Comparison of ENCODE assay signal across 28 cellular contexts in genomic region chr2:71575966-71576365, GRCh38.
DNase-seq lines count a peak whose midpoint lies in the region; ATAC-seq, FAIRE-seq and TF ChIP-seq lines count a peak whose summit lies in the region.
"Had no signal": no experiment of that assay in that cellular context is flagged by ENCODE, and none has a peak within 500 bp of the region (broad histone marks: within the 10 kb centered on the region; RNA-seq: fewer than 3 reads in every experiment).

No MANE protein-coding gene starts in this region.

- H3K27me3 ChIP-seq in gastroesophageal sphincter = no peaks in the 10 kb centered on the region
- H3K27me3 ChIP-seq: heart left ventricle, SJCRH30, suprapubic skin, upper lobe of right lung had no signal

- no peak for TF ChIP-seq CTCF in gastroesophageal sphincter (IDR thresholded peaks at IDR 0.05)

- no peak for TF ChIP-seq EP300 in gastroesophageal sphincter (IDR thresholded peaks at IDR 0.05)

- DNase-seq in Ammon's horn (ENCODE audit: low spot score) (peak; percentile 88), nucleus accumbens (lab: John Stamatoyannopoulos, UW) (peak in 54 of 56 donors; percentile 4 to 88 (median 63)), RKO (ENCODE audit: low spot score) (no peak), GM19239 (ENCODE audit: insufficient read length, low spot score) (no peak), retina (no peak)
- DNase-seq: activated CD4-positive, alpha-beta T cell treated with anti-CD3 and anti-CD28 coated beads for 48 hours; activated effector memory CD4-positive, alpha-beta T cell treated with Interleukin-2 at 50 U/mL for 16 hours; aorta; DMS79; GDM1; KBM-7; naive thymus-derived CD4-positive, alpha-beta T cell; NCI-H1436; NCI-H226; NCI-H526 treated with DMSO at 0.1 percent for 48 hours; SJCRH30; T1000; upper lobe of right lung had no signal

- peaks cover 0 to 66% of the 10 kb centered on the region in 2 donors for H3K36me3 ChIP-seq in gastroesophageal sphincter
- H3K36me3 ChIP-seq: suprapubic skin, upper lobe of right lung had no signal

- peak overlapping the region; percentile 82 for H3K27ac ChIP-seq in angular gyrus (ENCODE audit: low read depth, low read length)
- H3K27ac ChIP-seq in gastroesophageal sphincter = peak overlapping the region in 3 of 4 donors; percentile 60 to 80 (median 62)
- H3K27ac ChIP-seq: GM23248, SJCRH30, suprapubic skin, upper lobe of right lung, VCaP had no signal

- no peaks in the 10 kb centered on the region for H3K9me3 ChIP-seq in gastroesophageal sphincter
- H3K9me3 ChIP-seq: heart left ventricle, SJCRH30, suprapubic skin, upper lobe of right lung had no signal

- no peak for TF ChIP-seq POLR2A in gastroesophageal sphincter (IDR thresholded peaks at IDR 0.05)

- no peak overlapping the region for H3K4me3 ChIP-seq in gastroesophageal sphincter
- H3K4me3 ChIP-seq: GM23248, heart left ventricle, SJCRH30, skin epidermis, suprapubic skin, upper lobe of right lung had no signal

- H3K4me1 ChIP-seq in gastroesophageal sphincter = peaks cover 0 to 30% (median 0%) of the 10 kb centered on the region in 3 donors
- H3K4me1 ChIP-seq: SJCRH30, upper lobe of right lung had no signal

- WGBS in gastroesophageal sphincter (ENCODE audit: low coverage in 1 of 2), 2 donors = 63% methylated on average over 1 of the region's 5 CpGs; no CpG with 5 or more reads in 1 of the 2 donors

- no peak for FAIRE-seq in GM19239 (lab: Jason Lieb, UNC)

- ATAC-seq in gastroesophageal sphincter = no peak
- no peak for ATAC-seq in GM18868 (IDR thresholded peaks at IDR 0.05; ENCODE audit: unreplicated experiment)
- ATAC-seq: activated naive CD4-positive, alpha-beta T cell treated with anti-CD3 and anti-CD28 coated beads, Interleukin-2, amount 50 U/mL, for 72 hours; naive thymus-derived CD4-positive, alpha-beta T cell; stimulated activated memory B cell treated with anti-CD40 and anti-IgM and Interleukin-4, amounts not matched to agents 10 μg/mL and 1 μg/mL and 100 μg/mL, for 72 hours; upper lobe of right lung had no signal

Comparison
In these comparisons a context has a peak if more than half of its experiments do, and no peak if none do; other contexts are left out.
1. DNase-seq: peak in Ammon's horn (single experiment) and nucleus accumbens (54 of 56); none in RKO (single experiment), GM19239 (single experiment) and retina (single experiment).